8 cellular contexts compared by ENCODE assay signal in genomic region chr20:63894358-63895201, GRCh38. TPM values are rescaled to one million over a fixed set of nuclear protein-coding genes. Genes with fewer than 3 reads are reported as not detected.
DNase-seq lines count a peak whose midpoint lies in the region; ATAC-seq and TF ChIP-seq lines count a peak whose summit lies in the region.

Gene DNAJC5, plus strand, starts transcription at chr20:63895126. Its CDS starts 33,220 bp downstream, at chr20:63928346.

- 1 to 3% (median 1%) methylated on average over 34 to 82 of the region's 82 CpGs for WGBS in heart left ventricle, 4 donors
- WGBS in transverse colon (ENCODE audit: low coverage in 1 of 2), 2 donors, result 3% methylated on average over 79 of the region's 82 CpGs; no CpG with 5 or more reads in 1 of the 2 donors

- in situ Hi-C loops in GM13976 (cut with MboI; ENCODE audit: low sequenced_read_pairs, unreplicated experiment), result no loop called here
- in situ Hi-C loops in transverse colon (cut with MboI; ENCODE audit: low pct_ligation_motif_present in 1 of 4, low pct_unique_long_range_greater_than_20kb in 1 of 4, low sequenced_read_pairs in 3 of 4), result no loop called here

- intact Hi-C loops in heart left ventricle (cut with DNase I) (loop anchor here in 4 of 10 donors (1.0 to 10.0 kb wide), 4 partner anchors 29 to 170 kb away; partner anchors contain the start of genes TPD52L2 (in 2 of the 4) and TCEA2 (in 1 of the 4)), posterior cingulate gyrus (cut with DNase I) (loop anchor here (2.0 to 5.0 kb wide), 3 partner anchors 30 to 168 kb away; partner anchors contain the start of genes TCEA2, TPD52L2 and UCKL1), transverse colon (cut with DNase I; ENCODE audit: low total_unique reads) (loop anchor here (1.0 kb wide), 1 partner anchor 46 kb away; no protein-coding TSS in a partner anchor)

- H3K27ac ChIP-seq in heart left ventricle (peak within 1 kb of the TSS; percentile 42 to 96 (median 82)), transverse colon (peak within 1 kb of the TSS; percentile 85 to 94 (median 92))

- peak; percentile 72 for ATAC-seq in HG02852 (IDR thresholded peaks at IDR 0.05; ENCODE audit: unreplicated experiment)
- ATAC-seq in heart left ventricle, result peak; percentile 93 to 96 (median 95)

- no peak for TF ChIP-seq CTCF in GM13976 (IDR thresholded peaks at IDR 0.05; ENCODE audit: borderline replicate concordance, control extremely low read depth, extremely low read depth, insufficient read depth, missing control alignments)
- no peak for TF ChIP-seq CTCF in heart left ventricle (IDR thresholded peaks at IDR 0.05)
- TF ChIP-seq CTCF in transverse colon (IDR thresholded peaks at IDR 0.05), result no peak

- DNase-seq in GM13976 (ENCODE audit: low spot score), result peak; percentile 100
- peak; percentile 95 for DNase-seq in NCI-H146 (lab: John Stamatoyannopoulos, UW)
- peak; percentile 81 for DNase-seq in amniotic epithelial cell (ENCODE audit: low read depth)
- peak; percentile 96 to 99 (median 97) for DNase-seq in heart left ventricle
- peak; percentile 92 to 100 (median 96) for DNase-seq in posterior cingulate gyrus
- peak; percentile 97 for DNase-seq in transverse colon

- H3K9me3 ChIP-seq in heart left ventricle, result no peaks in the 10 kb centered on the region
- H3K9me3 ChIP-seq in transverse colon, result no peaks in the 10 kb centered on the region

- H3K9me3 Mint-ChIP-seq in T-helper 1 cell treated with Interleukin-12 subunit alpha and Interleukin-12 subunit beta and Interleukin-4 antibody, amounts not matched to agents 30 μg/mL and 1 μg/mL, for 36 hours, result no peaks in the 10 kb centered on the region

- H3K4me1 Mint-ChIP-seq in T-helper 1 cell treated with Interleukin-12 subunit alpha and Interleukin-12 subunit beta and Interleukin-4 antibody, amounts not matched to agents 30 μg/mL and 1 μg/mL, for 36 hours (ENCODE audit: low read depth), result peaks cover 34% of the 10 kb centered on the region

- no peak for TF ChIP-seq EP300 in transverse colon (IDR thresholded peaks at IDR 0.05; ENCODE audit: low read depth)

- H3K36me3 ChIP-seq in heart left ventricle (peaks cover 0 to 37% (median 18%) of the 10 kb centered on the region in 9 donors), transverse colon (peaks cover 0 to 10% (median under 1%) of the 10 kb centered on the region in 4 donors)

- H3K4me1 ChIP-seq in heart left ventricle (peaks cover 9 to 50% (median 35%) of the 10 kb centered on the region in 12 donors), transverse colon (peaks cover 16 to 42% (median 25%) of the 10 kb centered on the region in 4 donors)

- peak within 1 kb of the TSS; percentile 95 for H3K27ac Mint-ChIP-seq in T-helper 1 cell treated with Interleukin-12 subunit alpha and Interleukin-12 subunit beta and Interleukin-4 antibody, amounts not matched to agents 30 μg/mL and 1 μg/mL, for 36 hours

- H3K4me3 Mint-ChIP-seq in T-helper 1 cell treated with Interleukin-12 subunit alpha and Interleukin-12 subunit beta and Interleukin-4 antibody, amounts not matched to agents 30 μg/mL and 1 μg/mL, for 36 hours, result peak within 1 kb of the TSS; percentile 91

- H3K36me3 Mint-ChIP-seq in T-helper 1 cell treated with Interleukin-12 subunit alpha and Interleukin-12 subunit beta and Interleukin-4 antibody, amounts not matched to agents 30 μg/mL and 1 μg/mL, for 36 hours (ENCODE audit: low read depth), result peaks cover 24% of the 10 kb centered on the region

- H3K27me3 Mint-ChIP-seq in T-helper 1 cell treated with Interleukin-12 subunit alpha and Interleukin-12 subunit beta and Interleukin-4 antibody, amounts not matched to agents 30 μg/mL and 1 μg/mL, for 36 hours (ENCODE audit: low read depth), result no peaks in the 10 kb centered on the region

- no peaks in the 10 kb centered on the region for H3K27me3 ChIP-seq in heart left ventricle
- H3K27me3 ChIP-seq in transverse colon, result no peaks in the 10 kb centered on the region

- H3K4me3 ChIP-seq in heart left ventricle, result peak within 1 kb of the TSS; percentile 30 to 80 (median 68)
- H3K4me3 ChIP-seq in transverse colon, result peak within 1 kb of the TSS; percentile 63 to 86 (median 78)

- peak in 1 of 2 donors; percentile 52 for TF ChIP-seq POLR2A in heart left ventricle (IDR thresholded peaks at IDR 0.05)
- TF ChIP-seq POLR2A in transverse colon (IDR thresholded peaks at IDR 0.05), result no peak

RNA-seq across cellular contexts. Expression of gene DNAJC5, which starts in this region (rescaled TPM):
- total RNA-seq in heart left ventricle (10 to 100 TPM; 34.8 to 57.1 (median 46.1) TPM), transverse colon (10 to 100 TPM; 59.9 to 77.3 (median 71.4) TPM)
- 10 to 100 TPM; 21.1 to 46.3 TPM for polyA plus RNA-seq in heart left ventricle

Comparison
In these comparisons a context has a peak if more than half of its experiments do, and no peak if none do; other contexts are left out.
1. Peak in every context shown above with its lines: DNase-seq, ATAC-seq, H3K4me3 ChIP-seq and H3K27ac ChIP-seq.